In the genomic region with DNA sequence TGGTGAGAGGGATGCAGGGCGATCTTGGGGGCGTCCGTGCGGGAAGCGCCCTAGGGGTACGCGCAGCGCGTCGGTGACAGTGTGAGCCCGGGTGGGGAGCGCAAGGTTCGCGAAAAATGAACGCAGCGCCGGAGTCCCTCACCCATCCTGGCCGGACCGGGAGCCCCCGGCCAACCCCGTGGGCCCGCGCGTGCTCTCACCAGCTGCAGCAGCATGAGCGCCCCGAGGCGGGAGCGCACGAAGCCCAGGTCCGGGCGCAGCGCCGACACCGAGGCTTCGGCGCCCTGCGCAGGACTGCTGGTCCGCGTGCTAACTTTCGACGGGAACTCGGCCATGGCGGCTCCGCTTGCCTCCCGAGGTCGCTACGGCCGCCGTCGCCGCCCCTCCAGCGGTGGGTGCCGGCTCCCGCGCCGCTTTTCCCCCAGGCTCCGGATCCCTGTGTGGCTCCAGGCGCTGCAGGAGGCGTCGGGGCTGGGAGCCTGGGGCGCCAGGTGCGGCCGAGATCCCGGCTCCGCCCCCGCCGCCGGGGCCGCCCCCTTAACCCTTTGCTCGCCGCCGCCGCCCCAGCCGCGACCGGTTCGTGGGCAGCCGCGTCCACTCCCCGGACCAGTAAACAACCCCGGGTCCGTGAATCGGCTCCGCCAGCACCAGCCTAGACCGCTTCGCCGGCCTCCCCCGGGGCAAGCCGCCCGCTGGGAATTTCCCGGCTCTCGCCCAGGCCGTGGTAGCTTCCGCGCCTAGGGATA, we compare ENCODE assay signal across 1 cellular context.
TF ChIP-seq lines count a peak whose summit lies in the region.

A gene with protein sequence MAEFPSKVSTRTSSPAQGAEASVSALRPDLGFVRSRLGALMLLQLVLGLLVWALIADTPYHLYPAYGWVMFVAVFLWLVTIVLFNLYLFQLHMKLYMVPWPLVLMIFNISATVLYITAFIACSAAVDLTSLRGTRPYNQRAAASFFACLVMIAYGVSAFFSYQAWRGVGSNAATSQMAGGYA (minus strand): TSS at position 467 of the 746 bp plus-strand sequence. CDS start 132 bp downstream, at position 335.

TF ChIP-seq in GM12878, 131 proteins besides CTCF, POLR2A, EP300 and RAD21 (continued from another document):
- TF ChIP-seq MEF2A (IDR thresholded peaks at IDR 0.05; ENCODE audit: insufficient read depth, low read depth, low read length) (no peak), ZBED1 (IDR thresholded peaks at IDR 0.05; ENCODE audit: borderline replicate concordance) (no peak), SPI1 (IDR thresholded peaks at IDR 0.05; ENCODE audit: borderline replicate concordance, insufficient read depth, low read depth, low read length) (no peak)
